In genomic region chr6:109434456-109434855, GRCh38 we compare ENCODE assay signal across 16 cellular contexts. TPM values are rescaled to one million over a fixed set of nuclear protein-coding genes. Genes with fewer than 3 reads are reported as not detected.
DNase-seq lines count a peak whose midpoint lies in the region; ATAC-seq and TF ChIP-seq lines count a peak whose summit lies in the region.
"Had no signal": no experiment of that assay in that cellular context is flagged by ENCODE, and none has a peak within 500 bp of the region (broad histone marks: within the 10 kb centered on the region; RNA-seq: fewer than 3 reads in every experiment).

No MANE protein-coding gene starts in this region.

- H3K4me1 ChIP-seq in PC-9 (replicated peaks; ENCODE audit: insufficient read depth): peaks cover 11% of the 10 kb centered on the region
- no peaks in the 10 kb centered on the region for H3K4me1 ChIP-seq in upper lobe of right lung
- H3K4me1 ChIP-seq: BE2C had no signal

- intact Hi-C loops in PC-9 (cut with micrococcal nuclease; ENCODE audit: unreplicated experiment): no loop called here
- intact Hi-C loops in upper lobe of right lung (cut with DNase I): no loop called here

- H3F3A ChIP-seq in PC-9 (ENCODE audit: insufficient read depth, low read depth): peaks cover 21% of the 10 kb centered on the region; the same call in 1 of the 2 replicates

- no TSS peak for BruUV-seq in PC-9 (replicated peaks; lab: Mats Ljungman, UMichigan)

- H3K9me3 ChIP-seq in PC-9 (ENCODE audit: insufficient read depth, low read depth) (no peaks in the 10 kb centered on the region), upper lobe of right lung (no peaks in the 10 kb centered on the region)
- H3K9me3 ChIP-seq: BE2C, MG63 had no signal

- DNase-seq in CD1c-positive myeloid dendritic cell (ENCODE audit: extremely low spot score) (peak; percentile 38), PC-9 (no peak), fibroblast of gingiva (ENCODE audit: low read depth) (peak; percentile 50), upper lobe of right lung (no peak), OCI-M2 (lab: John Stamatoyannopoulos, UW; ENCODE audit: unreplicated experiment) (no peak)
- DNase-seq: BE2C, EL, MG63, NCI-H1417, NCI-H1930, NCI-H2171, RPMI8226, SW 1271 had no signal

- TF ChIP-seq CTCF in PC-9 (conservative IDR thresholded peaks at IDR 0.05): no peak
- no peak for TF ChIP-seq CTCF in upper lobe of right lung (IDR thresholded peaks at IDR 0.05)

- CTCF ChIA-PET in PC-9 (lab: Charles Lee): no interaction called here

- ATAC-seq in upper lobe of right lung (peak; percentile 71), GM18909 (IDR thresholded peaks at IDR 0.05; ENCODE audit: poor library complexity, unreplicated experiment) (no peak)
- no peak for ATAC-seq in activated CD4-positive, CD25-positive, alpha-beta regulatory T cell treated with anti-CD3 and anti-CD28 coated beads, Interleukin-2, amount 50 U/mL, for 24 hours

- no peaks in the 10 kb centered on the region for H3K9me2 ChIP-seq in PC-9 (ENCODE audit: insufficient read depth)

- no peak overlapping the region for H3K4me2 ChIP-seq in PC-9
- H3K4me2 ChIP-seq: KMS-11 had no signal

- peaks cover 14% of the 10 kb centered on the region for H3K79me2 ChIP-seq in PC-9 (ENCODE audit: low read depth)

- H3K4me3 ChIP-seq in PC-9 (no peak overlapping the region), upper lobe of right lung (no peak overlapping the region)
- H3K4me3 ChIP-seq: MG63 had no signal

- H2AFZ ChIP-seq in PC-9: no peak overlapping the region

- H4K20me1 ChIP-seq in PC-9 (ENCODE audit: insufficient read depth): no peaks in the 10 kb centered on the region

- H3K27me3 ChIP-seq in PC-9 (ENCODE audit: insufficient read depth, low read depth) (no peaks in the 10 kb centered on the region), upper lobe of right lung (no peaks in the 10 kb centered on the region)
- H3K27me3 ChIP-seq: BE2C, MG63 had no signal

- POLR2A ChIA-PET in PC-9 (lab: Charles Lee; ENCODE audit: unreplicated experiment): interaction anchor here (0.6 kb wide), 1 partner anchor 41 kb away, joined by 16 read pairs; no protein-coding TSS in a partner anchor

- 0 out of 2 replicates have a peak, but pooled peaks cover 6% of the 10 kb centered on the region for H3K36me3 ChIP-seq in PC-9 (ENCODE audit: low read depth)
- no peaks in the 10 kb centered on the region for H3K36me3 ChIP-seq in upper lobe of right lung
- H3K36me3 ChIP-seq: BE2C, MG63 had no signal

- H3K27ac ChIP-seq in PC-9: peak overlapping the region; percentile 28
- H3K27ac ChIP-seq in upper lobe of right lung: no peak overlapping the region
- H3K27ac ChIP-seq: KMS-11 had no signal

RNA-seq across cellular contexts. Expression of gene PPIL6, which starts 6.0 kb away (rescaled TPM):
- 13.0 and 15.5 TPM in 2 replicates for total RNA-seq in PC-9 (2021)
- 4.2 TPM for total RNA-seq in upper lobe of right lung

RNA-seq across cellular contexts. Expression of gene SMPD2, which starts 6.1 kb away (rescaled TPM):
- total RNA-seq in PC-9 (2021) (8.2 and 10.3 TPM in 2 replicates), upper lobe of right lung (15.4 TPM)

RNA-seq across cellular contexts. Expression of gene MICAL1, which starts 21.1 kb away (rescaled TPM):
- total RNA-seq in PC-9 (2021) (10.8 and 17.7 TPM in 2 replicates), upper lobe of right lung (53.6 TPM)

RNA-seq across cellular contexts. Expression of gene ZBTB24, which starts 48.6 kb away (rescaled TPM):
- total RNA-seq in PC-9 (2021): 5.4 and 7.2 TPM in 2 replicates
- total RNA-seq in upper lobe of right lung: 8.5 TPM

RNA-seq across cellular contexts. Expression of gene CD164, which starts 52.2 kb away (rescaled TPM):
- total RNA-seq in PC-9 (2021): 170 and 210 TPM in 2 replicates
- total RNA-seq in upper lobe of right lung: 284 TPM

Comparison
In these comparisons a context has a peak if more than half of its experiments do, and no peak if none do; other contexts are left out.
1. DNase-seq: peak in CD1c-positive myeloid dendritic cell (single experiment) and fibroblast of gingiva (single experiment); none in PC-9 (0 of 2), upper lobe of right lung (single experiment) and OCI-M2 (single experiment).